18 cellular contexts compared by ENCODE assay signal in the genomic region with DNA sequence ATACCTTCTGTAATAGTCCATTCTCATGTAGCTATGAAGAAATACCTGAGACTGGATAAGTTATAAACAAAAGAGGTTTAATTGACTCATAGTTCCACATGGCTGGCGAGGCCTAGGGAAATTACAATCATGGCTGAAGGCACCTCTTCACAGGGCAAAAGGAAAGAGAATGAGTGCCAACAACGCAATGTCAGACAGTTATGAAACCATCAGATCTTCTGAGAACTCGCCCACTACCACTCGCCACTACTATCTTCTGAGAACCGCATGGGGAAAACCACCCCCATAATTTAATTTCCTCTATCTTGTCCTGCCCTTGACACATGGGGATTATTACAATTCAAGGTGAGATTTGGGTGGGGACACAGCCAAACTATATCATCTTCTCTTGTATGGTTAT.
"Had no signal": no experiment of that assay in that cellular context is flagged by ENCODE, and none has a peak within 500 bp of the region (broad histone marks: within the 10 kb centered on the region; RNA-seq: fewer than 3 reads in every experiment).

No MANE protein-coding gene starts in this region.

- DNase-seq: effector memory CD8-positive, alpha-beta T cell; erythroblast; foreskin keratinocyte; immature natural killer cell; left cardiac atrium; left ventricle myocardium superior; mesenchymal stem cell; midbrain; retina; right lobe of liver; spleen; stimulated activated CD4-positive, alpha-beta T cell treated with anti-CD3 and anti-CD28 coated beads, Interleukin-15, amount 100 ng/mL, for 24 hours; stimulated activated CD4-positive, alpha-beta T cell treated with anti-CD3 and anti-CD28 coated beads, Interleukin-1b, Interleukin-23, amount 100 ng/mL, for 48 hours; stimulated activated naive B cell treated with anti-CD40 and anti-IgM and Interleukin-4, amounts not matched to agents 10 μg/mL and 1 μg/mL and 100 μg/mL, for 72 hours; thyroid gland had no signal

- ATAC-seq: effector memory CD8-positive, alpha-beta T cell; foreskin keratinocyte; left cardiac atrium; left ventricle myocardium superior; right lobe of liver; stimulated activated naive B cell treated with anti-CD40 and anti-IgM and Interleukin-4, amounts not matched to agents 10 μg/mL and 1 μg/mL and 100 μg/mL, for 72 hours had no signal

- H3K9me3 Mint-ChIP-seq: effector memory CD8-positive, alpha-beta T cell; immature natural killer cell; type B pancreatic cell had no signal

- H3K4me3 Mint-ChIP-seq: dendritic cell treated with granulocyte-macrophage colony-stimulating factor and Interleukin-4, amounts not matched to agents 40 ng/mL and 50 ng/mL, for 4 days; effector memory CD8-positive, alpha-beta T cell; immature natural killer cell; natural killer cell treated with Interleukin-12 subunit alpha and Interleukin-12 subunit beta and Interleukin-15 and Interleukin-18, amount 100 ng/mL, for 72 hours; stimulated activated naive B cell treated with anti-CD40 and anti-IgM and Interleukin-4, amounts not matched to agents 10 μg/mL and 1 μg/mL and 100 μg/mL, for 72 hours; type B pancreatic cell had no signal

- H3K27ac Mint-ChIP-seq: dendritic cell treated with granulocyte-macrophage colony-stimulating factor and Interleukin-4, amounts not matched to agents 40 ng/mL and 50 ng/mL, for 4 days; effector memory CD8-positive, alpha-beta T cell; immature natural killer cell; natural killer cell treated with Interleukin-12 subunit alpha and Interleukin-12 subunit beta and Interleukin-15 and Interleukin-18, amount 100 ng/mL, for 72 hours; stimulated activated naive B cell treated with anti-CD40 and anti-IgM and Interleukin-4, amounts not matched to agents 10 μg/mL and 1 μg/mL and 100 μg/mL, for 72 hours; type B pancreatic cell had no signal

- H3K36me3 Mint-ChIP-seq: type B pancreatic cell had no signal

- H3K27me3 Mint-ChIP-seq: dendritic cell treated with granulocyte-macrophage colony-stimulating factor and Interleukin-4, amounts not matched to agents 40 ng/mL and 50 ng/mL, for 4 days; natural killer cell treated with Interleukin-12 subunit alpha and Interleukin-12 subunit beta and Interleukin-15 and Interleukin-18, amount 100 ng/mL, for 72 hours; stimulated activated naive B cell treated with anti-CD40 and anti-IgM and Interleukin-4, amounts not matched to agents 10 μg/mL and 1 μg/mL and 100 μg/mL, for 72 hours; type B pancreatic cell had no signal
